In genomic region chr1:218383051-218383450, GRCh38 we compare ENCODE assay signal across 25 cellular contexts. TPM values are rescaled to one million over a fixed set of nuclear protein-coding genes. Genes with fewer than 3 reads are reported as not detected.
A peak's percentile ranks its signal among the peaks of the same experiment; 100 is the strongest.
DNase-seq lines count a peak whose midpoint lies in the region; TF ChIP-seq lines count a peak whose summit lies in the region.
"Had no signal": no experiment of that assay in that cellular context is flagged by ENCODE, and none has a peak within 500 bp of the region (broad histone marks: within the 10 kb centered on the region; RNA-seq: fewer than 3 reads in every experiment).

No MANE protein-coding gene starts in this region.

- no peak overlapping the region for H3K4me3 ChIP-seq in smooth muscle cell
- H3K4me3 ChIP-seq in Peyer's patch: no peak overlapping the region
- H3K4me3 ChIP-seq: esophagus squamous epithelium, left lung, tibial artery had no signal

- DNase-seq in NCI-H748 (lab: John Stamatoyannopoulos, UW; ENCODE audit: unreplicated experiment) (peak; percentile 86), NCI-H748 treated with DMSO at 0.1 percent for 48 hours (lab: John Stamatoyannopoulos, UW) (no peak), NCI-H774 (lab: John Stamatoyannopoulos, UW) (peak; percentile 50), chondrocyte (ENCODE audit: low spot score) (no peak), smooth muscle cell (lab: John Stamatoyannopoulos, UW; ENCODE audit: unreplicated experiment) (no peak), substantia nigra (lab: John Stamatoyannopoulos, UW) (no peak), Peyer's patch (no peak)
- DNase-seq: activated CD4-positive, alpha-beta memory T cell treated with anti-CD3 and anti-CD28 coated beads for 36 hours; activated CD8-positive, alpha-beta memory T cell treated with anti-CD3 and anti-CD28 coated beads, Interleukin-2, amount 50 U/mL, for 4 hours; activated naive CD4-positive, alpha-beta T cell treated with anti-CD3 and anti-CD28 coated beads, Interleukin-2, amount 10 ng/mL, durations not matched to agents 7 days and 5 days; amniotic stem cell; BE2C; CD8-positive, alpha-beta memory T cell; cortex of kidney; DMS79 treated with DMSO at 0.1 percent for 48 hours; esophagus squamous epithelium; HCEC 1CT; IMR-90; left lung; NCI-H1048; NCI-H524; stimulated activated CD8-positive, alpha-beta memory T cell treated with anti-CD3 and anti-CD28 coated beads, Interleukin-4, amount 100 ng/mL, for 48 hours; stimulated activated naive CD8-positive, alpha-beta T cell treated with anti-CD3 and anti-CD28 coated beads, Interleukin-15, amount 100 ng/mL, for 72 hours; tibial artery had no signal

- H3F3A ChIP-seq in smooth muscle cell (ENCODE audit: low read depth): no peaks in the 10 kb centered on the region

- H3K36me3 ChIP-seq in smooth muscle cell (ENCODE audit: low read depth): no peaks in the 10 kb centered on the region
- no peaks in the 10 kb centered on the region for H3K36me3 ChIP-seq in Peyer's patch
- H3K36me3 ChIP-seq: BE2C, esophagus squamous epithelium, left lung, tibial artery had no signal

- H3K9me3 ChIP-seq in smooth muscle cell (replicated peaks; ENCODE audit: low read depth): no peaks in the 10 kb centered on the region
- no peaks in the 10 kb centered on the region for H3K9me3 ChIP-seq in Peyer's patch
- H3K9me3 ChIP-seq: BE2C, esophagus squamous epithelium, left lung, tibial artery had no signal

- no peaks in the 10 kb centered on the region for H3K27me3 Mint-ChIP-seq in chondrocyte (ENCODE audit: low read depth)

- H2AFZ ChIP-seq in smooth muscle cell (ENCODE audit: low read depth): no peak overlapping the region

- H3K27ac Mint-ChIP-seq in chondrocyte (ENCODE audit: unreplicated experiment): peak overlapping the region; percentile 72
- H3K27ac Mint-ChIP-seq: activated CD4-positive, alpha-beta memory T cell treated with anti-CD3 and anti-CD28 coated beads for 36 hours; activated naive CD4-positive, alpha-beta T cell treated with anti-CD3 and anti-CD28 coated beads, Interleukin-2, amount 10 ng/mL, durations not matched to agents 7 days and 5 days; CD8-positive, alpha-beta memory T cell; stimulated activated naive CD8-positive, alpha-beta T cell treated with anti-CD3 and anti-CD28 coated beads, Interleukin-15, amount 100 ng/mL, for 72 hours had no signal

- no peaks in the 10 kb centered on the region for H3K9me3 Mint-ChIP-seq in chondrocyte (ENCODE audit: low read depth)
- H3K9me3 Mint-ChIP-seq: activated CD4-positive, alpha-beta memory T cell treated with anti-CD3 and anti-CD28 coated beads for 36 hours; activated naive CD4-positive, alpha-beta T cell treated with anti-CD3 and anti-CD28 coated beads, Interleukin-2, amount 10 ng/mL, durations not matched to agents 7 days and 5 days; stimulated activated naive CD8-positive, alpha-beta T cell treated with anti-CD3 and anti-CD28 coated beads, Interleukin-15, amount 100 ng/mL, for 72 hours had no signal

- no peak overlapping the region for H3K4me3 Mint-ChIP-seq in chondrocyte (ENCODE audit: unreplicated experiment)
- H3K4me3 Mint-ChIP-seq: activated CD4-positive, alpha-beta memory T cell treated with anti-CD3 and anti-CD28 coated beads for 36 hours; activated naive CD4-positive, alpha-beta T cell treated with anti-CD3 and anti-CD28 coated beads, Interleukin-2, amount 10 ng/mL, durations not matched to agents 7 days and 5 days; CD8-positive, alpha-beta memory T cell; stimulated activated naive CD8-positive, alpha-beta T cell treated with anti-CD3 and anti-CD28 coated beads, Interleukin-15, amount 100 ng/mL, for 72 hours had no signal

- H3K4me1 ChIP-seq in smooth muscle cell (ENCODE audit: low read depth): peaks cover 13% of the 10 kb centered on the region
- H3K4me1 ChIP-seq in Peyer's patch: no peaks in the 10 kb centered on the region
- H3K4me1 ChIP-seq: BE2C, left lung had no signal

- TF ChIP-seq CTCF in chondrocyte (IDR thresholded peaks at IDR 0.05) (no peak), smooth muscle cell (IDR thresholded peaks at IDR 0.05; ENCODE audit: borderline replicate concordance, insufficient read depth, poor library complexity, severe bottlenecking) (no peak), Peyer's patch (IDR thresholded peaks at IDR 0.05) (no peak)

- 77% methylated on average over 2 of the region's 2 CpGs for WGBS in smooth muscle cell (ENCODE audit: low lambda C conversion rate)

- no peak for TF ChIP-seq POLR2A in Peyer's patch (IDR thresholded peaks at IDR 0.05)

- H3K27ac ChIP-seq in smooth muscle cell (ENCODE audit: low read depth): peak overlapping the region; percentile 69
- H3K27ac ChIP-seq in substantia nigra (ENCODE audit: low read depth, low read length, poor library complexity, severe bottlenecking): no peak overlapping the region
- no peak overlapping the region for H3K27ac ChIP-seq in Peyer's patch
- H3K27ac ChIP-seq: esophagus squamous epithelium, left lung, RWPE1, tibial artery had no signal

- H3K9ac ChIP-seq in smooth muscle cell (ENCODE audit: low read depth): no peak overlapping the region

- no peaks in the 10 kb centered on the region for H4K20me1 ChIP-seq in smooth muscle cell (ENCODE audit: low read depth)

- peaks cover 85% of the 10 kb centered on the region for H3K4me1 Mint-ChIP-seq in chondrocyte (ENCODE audit: low read depth)
- H3K4me1 Mint-ChIP-seq: activated naive CD4-positive, alpha-beta T cell treated with anti-CD3 and anti-CD28 coated beads, Interleukin-2, amount 10 ng/mL, durations not matched to agents 7 days and 5 days; CD8-positive, alpha-beta memory T cell; stimulated activated naive CD8-positive, alpha-beta T cell treated with anti-CD3 and anti-CD28 coated beads, Interleukin-15, amount 100 ng/mL, for 72 hours had no signal

- peak overlapping the region; percentile 60 for H3K4me2 ChIP-seq in smooth muscle cell

- peaks cover 30% of the 10 kb centered on the region for H3K79me2 ChIP-seq in smooth muscle cell (ENCODE audit: low read depth)

- no peaks in the 10 kb centered on the region for H3K27me3 ChIP-seq in smooth muscle cell (ENCODE audit: low read depth)
- H3K27me3 ChIP-seq in Peyer's patch: no peaks in the 10 kb centered on the region
- H3K27me3 ChIP-seq: BE2C, esophagus squamous epithelium, tibial artery had no signal

- peaks cover 4% of the 10 kb centered on the region for H3K36me3 Mint-ChIP-seq in chondrocyte (ENCODE audit: low read depth)
- H3K36me3 Mint-ChIP-seq: activated CD4-positive, alpha-beta memory T cell treated with anti-CD3 and anti-CD28 coated beads for 36 hours; activated naive CD4-positive, alpha-beta T cell treated with anti-CD3 and anti-CD28 coated beads, Interleukin-2, amount 10 ng/mL, durations not matched to agents 7 days and 5 days; CD8-positive, alpha-beta memory T cell had no signal

RNA-seq across cellular contexts. Expression of gene TGFB2, which starts 37.9 kb away (rescaled TPM):
- total RNA-seq in chondrocyte (140 to 237 TPM (median 226 TPM) in 3 replicates), smooth muscle cell (63.3 and 76.5 TPM in 2 replicates), Peyer's patch (1 to 10 TPM in 1 of 4 donors, under 1 TPM in 2, not detected in 1; 0.28 to 1.7 (median 0.54) TPM)
- polyA plus RNA-seq in smooth muscle cell: 25.6 and 29.1 TPM in 2 replicates
- total RNA-seq: activated CD4-positive, alpha-beta memory T cell treated with anti-CD3 and anti-CD28 coated beads for 36 hours; CD8-positive, alpha-beta memory T cell had no signal
- polyA plus RNA-seq: CD8-positive, alpha-beta memory T cell had no signal

Comparison
In these comparisons a context has a peak if more than half of its experiments do, and no peak if none do; other contexts are left out.
1. DNase-seq: peak in NCI-H748 (single experiment) and NCI-H774 (single experiment); none in NCI-H748 treated with DMSO at 0.1 percent for 48 hours (single experiment), chondrocyte (single experiment), smooth muscle cell (single experiment), substantia nigra (0 of 49) and Peyer's patch (0 of 3).
2. RNA of gene TGFB2, which starts 37.9 kb away (total RNA-seq): 140 to 237 TPM in chondrocyte and 63.3 to 76.5 TPM in smooth muscle cell; 0.28 to 1.7 TPM in Peyer's patch; every median in the first group is over 10 times any median in the second.